Comparison of ENCODE assay signal across 10 cellular contexts in the genomic region with DNA sequence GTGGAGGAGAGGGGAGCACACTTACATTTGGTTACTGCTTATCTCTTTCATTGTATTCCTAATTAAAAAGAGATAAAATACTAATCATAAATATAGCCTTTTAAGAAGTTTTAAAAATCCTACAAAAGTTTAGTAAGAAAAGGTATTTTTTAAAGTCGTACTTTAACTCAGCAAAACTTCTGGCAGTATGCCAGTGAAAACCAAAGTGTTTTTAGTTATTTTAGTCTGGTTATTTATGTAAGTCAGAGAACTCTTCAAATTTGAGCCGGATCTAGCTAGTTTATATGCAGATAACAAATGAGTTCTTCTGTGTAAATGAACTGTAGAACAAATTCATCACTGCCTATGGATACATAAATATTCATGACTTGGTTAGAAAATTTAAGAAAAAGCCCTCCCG. TPM values are rescaled to one million over a fixed set of nuclear protein-coding genes. Genes with fewer than 3 reads are reported as not detected.
DNase-seq lines count a peak whose midpoint lies in the region; ATAC-seq and TF ChIP-seq lines count a peak whose summit lies in the region.
"Had no signal": no experiment of that assay in that cellular context is flagged by ENCODE, and none has a peak within 500 bp of the region (broad histone marks: within the 10 kb centered on the region; RNA-seq: fewer than 3 reads in every experiment).

No MANE protein-coding gene starts in this region.

- H3K27ac Mint-ChIP-seq in chondrocyte (ENCODE audit: unreplicated experiment) (peak overlapping the region; percentile 90), neural progenitor cell (no peak overlapping the region)
- H3K27ac Mint-ChIP-seq: T-cell had no signal

- peaks cover 32% of the 10 kb centered on the region for H3K4me1 ChIP-seq in left ventricle myocardium inferior
- H3K4me1 ChIP-seq in neural progenitor cell, result no peaks in the 10 kb centered on the region

- DNase-seq in left ventricle myocardium inferior (no peak), left ventricle myocardium superior (no peak), chondrocyte (ENCODE audit: low spot score) (no peak), neural progenitor cell (ENCODE audit: low spot score) (no peak), hippocampal formation (lab: John Stamatoyannopoulos, UW) (no peak)
- DNase-seq: NCI-H2081 treated with DMSO at 0.1 percent for 48 hours, T-cell had no signal

- H3K9ac ChIP-seq in neural progenitor cell, result no peak overlapping the region

- H3K36me3 Mint-ChIP-seq in chondrocyte (ENCODE audit: low read depth) (peaks cover 8% of the 10 kb centered on the region), neural progenitor cell (peaks cover 5% of the 10 kb centered on the region)

- intact Hi-C loops in left ventricle myocardium inferior (cut with micrococcal nuclease) (no loop called here), left ventricle myocardium superior (cut with micrococcal nuclease) (no loop called here)

- H3K79me2 ChIP-seq in neural progenitor cell (ENCODE audit: low read depth), result no peaks in the 10 kb centered on the region

- H3K9me3 ChIP-seq in left ventricle myocardium inferior (replicated peaks) (no peaks in the 10 kb centered on the region), neural progenitor cell (ENCODE audit: low read depth) (no peaks in the 10 kb centered on the region)

- H3K4me2 ChIP-seq in neural progenitor cell, result no peak overlapping the region

- H3K4me3 ChIP-seq in left ventricle myocardium inferior, result peak overlapping the region; percentile 2
- H3K4me3 ChIP-seq in neural progenitor cell, result no peak overlapping the region

- H3K4me1 Mint-ChIP-seq in chondrocyte (ENCODE audit: low read depth), result peaks cover 15% of the 10 kb centered on the region
- no peaks in the 10 kb centered on the region for H3K4me1 Mint-ChIP-seq in neural progenitor cell

- no peaks in the 10 kb centered on the region for H3K27me3 Mint-ChIP-seq in chondrocyte (ENCODE audit: low read depth)
- H3K27me3 Mint-ChIP-seq in neural progenitor cell (ENCODE audit: insufficient read depth, low read depth), result peaks cover 3% of the 10 kb centered on the region
- H3K27me3 Mint-ChIP-seq: T-cell had no signal

- ATAC-seq in left ventricle myocardium superior, result no peak
- peak; percentile 24 for ATAC-seq in HG03039 (IDR thresholded peaks at IDR 0.05; ENCODE audit: unreplicated experiment)
- ATAC-seq in esophagus mucosa, result no peak
- no peak for ATAC-seq in HG02759 (IDR thresholded peaks at IDR 0.05; ENCODE audit: unreplicated experiment)
- ATAC-seq: T-cell had no signal

- no peaks in the 10 kb centered on the region for H3K9me3 Mint-ChIP-seq in chondrocyte (ENCODE audit: low read depth)
- H3K9me3 Mint-ChIP-seq in neural progenitor cell, result no peaks in the 10 kb centered on the region
- H3K9me3 Mint-ChIP-seq: T-cell had no signal

- H3K36me3 ChIP-seq in left ventricle myocardium inferior, result peaks cover 23% of the 10 kb centered on the region
- H3K36me3 ChIP-seq in neural progenitor cell, result no peaks in the 10 kb centered on the region

- no peaks in the 10 kb centered on the region for H3F3A ChIP-seq in neural progenitor cell (ENCODE audit: low read depth)

- TF ChIP-seq CTCF in left ventricle myocardium inferior (IDR thresholded peaks at IDR 0.05; ENCODE audit: borderline replicate concordance) (no peak), chondrocyte (IDR thresholded peaks at IDR 0.05) (no peak), neural progenitor cell (IDR thresholded peaks at IDR 0.05) (no peak)

- H3K27me3 ChIP-seq in left ventricle myocardium inferior (ENCODE audit: low read depth) (no peaks in the 10 kb centered on the region), neural progenitor cell (no peaks in the 10 kb centered on the region)

- no peaks in the 10 kb centered on the region for H4K20me1 ChIP-seq in neural progenitor cell (ENCODE audit: low read depth)

- H2AFZ ChIP-seq in neural progenitor cell (replicated peaks), result no peak overlapping the region

- H3K4me3 Mint-ChIP-seq in chondrocyte (ENCODE audit: unreplicated experiment) (peak overlapping the region; percentile 47), neural progenitor cell (no peak overlapping the region)
- H3K4me3 Mint-ChIP-seq: T-cell had no signal

- H3K27ac ChIP-seq in left ventricle myocardium inferior (replicated peaks), result peak overlapping the region; percentile 28
- H3K27ac ChIP-seq in neural progenitor cell, result no peak overlapping the region

RNA-seq across cellular contexts. Expression of gene ANKDD1B, which starts 36.5 kb away (rescaled TPM):
- total RNA-seq in left ventricle myocardium inferior (0.27 TPM), left ventricle myocardium superior (0.25 TPM), chondrocyte (0.42 to 1.2 TPM (median 0.72 TPM) in 3 replicates), esophagus mucosa (0.28 TPM), neural progenitor cell (ENCODE audit: low replicate concordance) (0.40 and 0.60 TPM in 2 replicates)
